ENCODE assay signal across 8 cellular contexts in the genomic region with DNA sequence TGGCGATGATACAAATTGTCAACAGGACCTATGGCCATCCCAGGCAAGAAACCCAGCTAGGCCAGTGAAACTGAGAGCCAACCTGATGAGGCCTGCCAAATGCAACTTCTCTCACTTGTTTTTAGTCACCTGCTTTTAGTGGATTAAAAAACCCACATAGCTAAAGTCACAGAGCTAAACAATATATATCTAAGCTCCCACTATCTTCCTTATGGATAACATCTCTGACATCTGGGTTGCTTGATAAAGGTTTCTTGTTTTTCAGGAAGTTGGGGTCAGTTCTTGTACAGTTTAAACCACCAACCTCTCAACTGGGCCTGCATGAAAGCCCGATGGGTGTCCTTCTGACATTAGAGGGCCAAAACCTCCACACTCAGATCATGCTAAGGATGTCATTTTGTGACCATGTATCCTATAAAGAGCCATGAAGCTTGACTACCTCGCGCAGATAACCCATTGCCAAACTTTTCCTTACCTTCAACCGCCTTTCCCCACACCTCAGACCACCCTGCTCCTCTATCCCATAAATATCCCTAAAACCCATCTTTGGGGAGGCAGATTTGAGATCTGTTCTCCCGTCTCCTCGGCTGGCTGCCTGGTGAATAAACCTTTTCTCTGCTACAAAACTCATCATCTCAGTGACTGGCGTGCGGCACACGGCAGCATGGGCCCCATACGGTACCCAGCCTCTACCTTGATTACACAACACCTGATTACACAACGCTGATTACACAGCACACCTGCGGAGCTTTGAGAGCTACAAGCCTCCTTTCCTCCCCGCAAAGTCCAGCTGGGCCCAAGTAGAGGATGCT. TPM values are rescaled to one million over a fixed set of nuclear protein-coding genes. Genes with fewer than 3 reads are reported as not detected.
DNase-seq lines count a peak whose midpoint lies in the region; ATAC-seq and TF ChIP-seq lines count a peak whose summit lies in the region.

No MANE protein-coding gene starts in this region.

- peaks cover 36% of the 10 kb centered on the region for H3K4me1 Mint-ChIP-seq in CD8-positive, alpha-beta T cell (ENCODE audit: low read depth)
- H3K4me1 Mint-ChIP-seq in nephron progenitor cell: peaks cover 29% of the 10 kb centered on the region

- no peaks in the 10 kb centered on the region for H3K36me3 ChIP-seq in CD8-positive, alpha-beta T cell (ENCODE audit: insufficient read depth, low read length)
- no peaks in the 10 kb centered on the region for H3K36me3 ChIP-seq in PC-3 (ENCODE audit: low read depth, low read length)
- no peaks in the 10 kb centered on the region for H3K36me3 ChIP-seq in endocrine pancreas (ENCODE audit: control insufficient read depth, insufficient read depth, low read length)

- H3K36me3 Mint-ChIP-seq in CD8-positive, alpha-beta T cell: peaks cover 8% of the 10 kb centered on the region
- H3K36me3 Mint-ChIP-seq in nephron progenitor cell (ENCODE audit: low read depth): peaks cover 21% of the 10 kb centered on the region

- H3K27ac Mint-ChIP-seq in CD8-positive, alpha-beta T cell: peak overlapping the region; percentile 88
- H3K27ac Mint-ChIP-seq in nephron progenitor cell: no peak overlapping the region

- H3K27ac ChIP-seq in CD8-positive, alpha-beta T cell (ENCODE audit: low read depth, low read length): peak overlapping the region; percentile 65
- peak overlapping the region; percentile 32; the same call in 1 of the 2 replicates for H3K27ac ChIP-seq in PC-3 (ENCODE audit: low read length)

- POLR2A ChIA-PET in CD8-positive, alpha-beta T cell (lab: Charles Lee): interaction anchor here (0.8 to 1.0 kb wide), 2 partner anchors 91 to 675 kb away, joined by 3 read pairs; a partner anchor contains a TSS
- POLR2A ChIA-PET in PC-3 (lab: Charles Lee; ENCODE audit: unreplicated experiment): interaction anchor here (0.6 kb wide), 1 partner anchor 47 kb away, joined by 4 read pairs; no protein-coding TSS in a partner anchor

- H3F3A ChIP-seq in PC-3 (ENCODE audit: low read length, unreplicated experiment): no peaks in the 10 kb centered on the region

- peaks cover 20% of the 10 kb centered on the region for H3K4me1 ChIP-seq in CD8-positive, alpha-beta T cell (ENCODE audit: insufficient read depth, low read length)
- H3K4me1 ChIP-seq in PC-3 (ENCODE audit: insufficient read depth, low read length) (peaks cover 15% of the 10 kb centered on the region), endocrine pancreas (ENCODE audit: control insufficient read depth, insufficient read depth, low read length) (peaks cover 16% of the 10 kb centered on the region)

- H3K9ac ChIP-seq in PC-3 (ENCODE audit: low read length): peak overlapping the region; percentile 98
- no peak overlapping the region for H3K9ac ChIP-seq in endocrine pancreas (ENCODE audit: control insufficient read depth, insufficient read depth, low read length)

- peak in 1 of 7 experiments; percentile 1 for DNase-seq in CD8-positive, alpha-beta T cell
- no peak for DNase-seq in HFF-Myc (ENCODE audit: extremely low read depth, low read depth)
- DNase-seq in PC-3: peak; percentile 11
- DNase-seq in nephron progenitor cell: no peak
- DNase-seq in activated CD8-positive, alpha-beta memory T cell treated with anti-CD3 and anti-CD28 coated beads, Interleukin-2, amount 50 U/mL, for 48 hours: no peak
- no peak for DNase-seq in effector CD4-positive, alpha-beta T cell

- peak overlapping the region; percentile 91 for H3K4me2 ChIP-seq in PC-3 (ENCODE audit: low read length)

- peaks cover 42% of the 10 kb centered on the region for H3K79me2 ChIP-seq in PC-3 (ENCODE audit: low read length)

- no peaks in the 10 kb centered on the region for H3K9me2 ChIP-seq in PC-3 (replicated peaks; ENCODE audit: low read length)

- intact Hi-C loops in CD8-positive, alpha-beta T cell (cut with DNase I, micrococcal nuclease): loop anchor here (1.0 to 10.0 kb wide), 14 partner anchors 103 to 1537 kb away; a partner anchor contains a TSS
- intact Hi-C loops in PC-3 (cut with micrococcal nuclease): loop anchor here (2.0 to 5.0 kb wide), 2 partner anchors 139 to 316 kb away; a partner anchor contains a TSS

- ATAC-seq in CD8-positive, alpha-beta T cell: peak; percentile 12
- ATAC-seq in PC-3: peak; percentile 21
- no peak for ATAC-seq in GM19395 (IDR thresholded peaks at IDR 0.05; ENCODE audit: unreplicated experiment)

- no peaks in the 10 kb centered on the region for H4K20me1 ChIP-seq in PC-3 (ENCODE audit: low read length)

- TF ChIP-seq CTCF in CD8-positive, alpha-beta T cell (IDR thresholded peaks at IDR 0.05): no peak
- TF ChIP-seq CTCF in HFF-Myc (IDR thresholded peaks at IDR 0.05; ENCODE audit: low read depth, low read length, missing control alignments) (no peak), PC-3 (conservative IDR thresholded peaks at IDR 0.05; ENCODE audit: low read depth, low read length) (no peak), nephron progenitor cell (IDR thresholded peaks at IDR 0.05) (no peak)

- H3K4me3 Mint-ChIP-seq in CD8-positive, alpha-beta T cell: peak overlapping the region; percentile 90
- H3K4me3 Mint-ChIP-seq in nephron progenitor cell: peak overlapping the region; percentile 98

- peak overlapping the region; percentile 99 for H2AFZ ChIP-seq in PC-3 (ENCODE audit: low read length)

- no peaks in the 10 kb centered on the region for H3K27me3 Mint-ChIP-seq in CD8-positive, alpha-beta T cell (ENCODE audit: low read depth)
- peaks cover 16% of the 10 kb centered on the region for H3K27me3 Mint-ChIP-seq in nephron progenitor cell (ENCODE audit: low read depth, poor library complexity)

- H3K9me3 Mint-ChIP-seq in CD8-positive, alpha-beta T cell: no peaks in the 10 kb centered on the region
- no peaks in the 10 kb centered on the region for H3K9me3 Mint-ChIP-seq in nephron progenitor cell

- peak overlapping the region; percentile 76 for H3K4me3 ChIP-seq in CD8-positive, alpha-beta T cell (ENCODE audit: low read depth, low read length)
- H3K4me3 ChIP-seq in HFF-Myc (replicated peaks; ENCODE audit: low read depth, low read length) (peak overlapping the region; percentile 69), PC-3 (ENCODE audit: low read length) (peak overlapping the region; percentile 81), endocrine pancreas (ENCODE audit: control insufficient read depth, insufficient read depth, low read length) (peak overlapping the region; percentile 23)

- CTCF ChIA-PET in CD8-positive, alpha-beta T cell (lab: Charles Lee): interaction anchor here (1.3 to 2.7 kb wide), 5 partner anchors 10 to 381 kb away, joined by 3 to 16 read pairs (median 7); no protein-coding TSS in a partner anchor
- CTCF ChIA-PET in PC-3 (lab: Charles Lee): interaction anchor here (0.7 kb wide), 1 partner anchor 363 kb away, joined by 3 read pairs; no protein-coding TSS in a partner anchor

- BruUV-seq in PC-3 (replicated peaks; lab: Mats Ljungman, UMichigan): TSS peak; percentile 87

- H3K27me3 ChIP-seq in CD8-positive, alpha-beta T cell (ENCODE audit: insufficient read depth, low read length): no peaks in the 10 kb centered on the region
- no peaks in the 10 kb centered on the region for H3K27me3 ChIP-seq in PC-3 (ENCODE audit: low read length)
- no peaks in the 10 kb centered on the region for H3K27me3 ChIP-seq in endocrine pancreas (ENCODE audit: control insufficient read depth, insufficient read depth, low read length)

- H3K9me3 ChIP-seq in CD8-positive, alpha-beta T cell (ENCODE audit: low read length): no peaks in the 10 kb centered on the region
- H3K9me3 ChIP-seq in PC-3 (ENCODE audit: low read length): no peaks in the 10 kb centered on the region
- no peaks in the 10 kb centered on the region for H3K9me3 ChIP-seq in endocrine pancreas (ENCODE audit: control insufficient read depth, low read length)

RNA-seq across cellular contexts. Expression of a gene that starts 0.8 kb away (rescaled TPM):
- 10 to 100 TPM in 1 of 2 experiments, 1 to 10 TPM in 1; 9.4 to 11.5 TPM for total RNA-seq in CD8-positive, alpha-beta T cell
- 7.1 and 8.8 TPM in 2 replicates for total RNA-seq in PC-3 (2014; rRNA removed)

Comparison
In these comparisons a context has a peak if more than half of its experiments do, and no peak if none do; other contexts are left out.
1. H3K4me3 ChIP-seq: peak in every context shown above with its lines; median percentile 81 in PC-3; 76 in CD8-positive, alpha-beta T cell; 69 in HFF-Myc; 23 in endocrine pancreas.